Comparison of ENCODE assay signal across 8 cellular contexts in genomic region chr7:138738551-138739335, GRCh38. TPM values are rescaled to one million over a fixed set of nuclear protein-coding genes. Genes with fewer than 3 reads are reported as not detected.
DNase-seq lines count a peak whose midpoint lies in the region; TF ChIP-seq lines count a peak whose summit lies in the region.

No MANE protein-coding gene starts in this region.

- no peaks in the 10 kb centered on the region for H3K4me1 ChIP-seq in DOHH2 (ENCODE audit: control insufficient read depth, low read length)
- H3K4me1 ChIP-seq in GM23248 (ENCODE audit: insufficient read depth) = no peaks in the 10 kb centered on the region
- H3K4me1 ChIP-seq in neuronal stem cell (ENCODE audit: control insufficient read depth in 2 of 2, insufficient read depth in 1 of 2, low read depth in 1 of 2, low read length in 2 of 2) = peaks cover 0 to 2% of the 10 kb centered on the region in 2 donors

- H3K4me2 ChIP-seq in DOHH2 (ENCODE audit: low read length) (no peak overlapping the region), GM23248 (ENCODE audit: unreplicated experiment) (no peak overlapping the region), neuronal stem cell (ENCODE audit: insufficient read depth, low read length, poor library complexity, severe bottlenecking) (no peak overlapping the region)

- H3K9me3 ChIP-seq in DOHH2 (ENCODE audit: control insufficient read depth, insufficient read depth, low read length) = no peaks in the 10 kb centered on the region
- no peaks in the 10 kb centered on the region for H3K9me3 ChIP-seq in GM23248 (ENCODE audit: low read depth)
- peaks cover 0 to 3% of the 10 kb centered on the region in 2 donors for H3K9me3 ChIP-seq in neuronal stem cell (replicated peaks in 1 of 2; ENCODE audit: control insufficient read depth in 2 of 2, insufficient read depth in 1 of 2, low read depth in 1 of 2, low read length in 2 of 2)

- no peak overlapping the region for H4K91ac ChIP-seq in neuronal stem cell (ENCODE audit: low read depth, low read length, poor library complexity)

- in situ Hi-C loops in GM23248 (cut with MboI) = loop anchor here (25.0 kb wide), 3 partner anchors 576 to 1126 kb away; no protein-coding TSS in a partner anchor

- no peaks in the 10 kb centered on the region for H3K79me1 ChIP-seq in neuronal stem cell (ENCODE audit: low read depth, low read length)

- no peak overlapping the region for H2BK15ac ChIP-seq in neuronal stem cell (ENCODE audit: low read length)

- H3F3A ChIP-seq in DOHH2 (ENCODE audit: control insufficient read depth, insufficient read depth) = no peaks in the 10 kb centered on the region
- no peaks in the 10 kb centered on the region for H3F3A ChIP-seq in GM23248 (ENCODE audit: insufficient read depth)

- peak; percentile 99 for TF ChIP-seq CTCF in DOHH2 (IDR thresholded peaks at IDR 0.05; ENCODE audit: low read depth, low read length, poor library complexity, severe bottlenecking)
- peak; percentile 97 for TF ChIP-seq CTCF in fibroblast of the aortic adventitia (IDR thresholded peaks at IDR 0.05; ENCODE audit: insufficient read depth, low read length)

- H3K27me3 ChIP-seq in DOHH2 (ENCODE audit: control insufficient read depth, low read length) (no peaks in the 10 kb centered on the region), GM23248 (replicated peaks; ENCODE audit: insufficient read depth) (peaks cover 4% of the 10 kb centered on the region; the same call in 1 of the 2 replicates), neuronal stem cell (ENCODE audit: control insufficient read depth in 3 of 3, insufficient read depth in 3 of 3, low read depth in 1 of 3, low read length in 3 of 3) (no peaks in the 10 kb centered on the region)

- no peak overlapping the region for H4K8ac ChIP-seq in neuronal stem cell (ENCODE audit: low read depth, low read length)

- H2BK5ac ChIP-seq in neuronal stem cell (ENCODE audit: low read length) = no peak overlapping the region

- H3K4ac ChIP-seq in neuronal stem cell (ENCODE audit: low read length) = no peak overlapping the region

- no peak overlapping the region for H3K18ac ChIP-seq in neuronal stem cell (ENCODE audit: low read length)

- H3K36me3 ChIP-seq in DOHH2 (ENCODE audit: control insufficient read depth, low read length) = no peaks in the 10 kb centered on the region
- H3K36me3 ChIP-seq in GM23248 (ENCODE audit: low read depth) = no peaks in the 10 kb centered on the region
- no peaks in the 10 kb centered on the region for H3K36me3 ChIP-seq in neuronal stem cell (replicated peaks in 1 of 2; ENCODE audit: control insufficient read depth in 2 of 2, insufficient read depth in 2 of 2, low read length in 2 of 2)

- no peak overlapping the region for H3K14ac ChIP-seq in neuronal stem cell (ENCODE audit: low read length)

- no peaks in the 10 kb centered on the region for H3K79me2 ChIP-seq in DOHH2 (ENCODE audit: control insufficient read depth, low read length)
- no peaks in the 10 kb centered on the region for H3K79me2 ChIP-seq in GM23248 (ENCODE audit: insufficient read depth)

- no peak overlapping the region for H2BK12ac ChIP-seq in neuronal stem cell (ENCODE audit: low read length)

- DNase-seq in GM23248 (peak; percentile 82), M059J (ENCODE audit: low read depth) (peak; percentile 82), RKO (ENCODE audit: low spot score) (peak; percentile 88), activated T-helper 1 cell treated with Interleukin-2 at 50 U/mL for 16 hours (ENCODE audit: low read depth) (peak; percentile 71), fibroblast of the aortic adventitia (ENCODE audit: low read depth) (peak; percentile 91), neuronal stem cell (ENCODE audit: low spot score) (peak; percentile 77), superior temporal gyrus (ENCODE audit: extremely low spot score) (peak; percentile 98)

- no peaks in the 10 kb centered on the region for H3K9me2 ChIP-seq in DOHH2 (replicated peaks; ENCODE audit: control insufficient read depth, low read length)
- H3K9me2 ChIP-seq in GM23248 (ENCODE audit: insufficient read depth) = no peaks in the 10 kb centered on the region

- no peak overlapping the region for H2AK5ac ChIP-seq in neuronal stem cell (ENCODE audit: low read depth, low read length)

- WGBS in GM23248 (ENCODE audit: low coverage in 1 of 2, low lambda C conversion rate in 2 of 2, missing lambda C conversion rate in 2 of 2), 2 experiments = 22 to 23% methylated on average over 14 of the region's 14 CpGs
- WGBS in neuronal stem cell (ENCODE audit: extremely low coverage in 2 of 2, insufficient read length in 2 of 2, insufficient replicate concordance in 1 of 2), 2 donors = no CpG with 5 or more reads among the region's 14 CpGs

- H2BK120ac ChIP-seq in neuronal stem cell (ENCODE audit: low read depth, low read length) = no peak overlapping the region

- H3K27ac ChIP-seq in DOHH2 (ENCODE audit: low read depth, low read length) = no peak overlapping the region
- no peak overlapping the region for H3K27ac ChIP-seq in GM23248
- H3K27ac ChIP-seq in neuronal stem cell (replicated peaks; ENCODE audit: low read length) = no peak overlapping the region

- H3K4me3 ChIP-seq in DOHH2 (ENCODE audit: low read length) (no peak overlapping the region), GM23248 (no peak overlapping the region), fibroblast of the aortic adventitia (ENCODE audit: low read depth, low read length) (no peak overlapping the region), neuronal stem cell (ENCODE audit: low read length in 2 of 2) (no peak overlapping the region)

- H3K23ac ChIP-seq in neuronal stem cell (ENCODE audit: low read depth, low read length, poor library complexity) = no peak overlapping the region

- H3K9ac ChIP-seq in GM23248 (no peak overlapping the region), neuronal stem cell (ENCODE audit: low read depth, low read length, poor library complexity) (no peak overlapping the region)

- H2AFZ ChIP-seq in GM23248 = peak overlapping the region; percentile 51
- H2AFZ ChIP-seq in neuronal stem cell (ENCODE audit: low read length) = peak overlapping the region; percentile 75

- H4K20me1 ChIP-seq in DOHH2 (ENCODE audit: control insufficient read depth, insufficient read depth, low read depth, low read length) (no peaks in the 10 kb centered on the region), GM23248 (ENCODE audit: insufficient read depth) (no peaks in the 10 kb centered on the region)

RNA-seq across cellular contexts. Expression of gene SVOPL, which starts 37.6 kb away (rescaled TPM):
- not detected in 2 replicates for total RNA-seq in GM23248 (2014; rRNA removed; shearing (Covaris generic))
- polyA plus RNA-seq in GM23248 (2016; fragmentation: Nextera tagmentation; extraction: Ambion mirVana) = not detected in 2 replicates
- total RNA-seq in M059J (2014; rRNA removed; shearing (Covaris generic)) = not detected in 2 replicates
- total RNA-seq in fibroblast of the aortic adventitia (ENCODE audit: low replicate concordance) = not detected in 2 replicates
- 0.38 TPM for polyA plus RNA-seq in neuronal stem cell (2013, experiment 1 of 2)
- 0.24 TPM for polyA plus RNA-seq in neuronal stem cell (2013, experiment 2 of 2)

RNA-seq across cellular contexts. Expression of gene TMEM213, which starts 59.1 kb away (rescaled TPM):
- total RNA-seq in GM23248 (2014; rRNA removed; shearing (Covaris generic)) = not detected in 2 replicates
- not detected in 2 replicates for polyA plus RNA-seq in GM23248 (2016; fragmentation: Nextera tagmentation; extraction: Ambion mirVana)
- total RNA-seq in M059J (2014; rRNA removed; shearing (Covaris generic)) = not detected in 2 replicates
- total RNA-seq in fibroblast of the aortic adventitia (ENCODE audit: low replicate concordance) = 0.33 TPM in 1 of 2 replicates, not detected in the other
- polyA plus RNA-seq in neuronal stem cell (2013, experiment 1 of 2) = not detected
- not detected for polyA plus RNA-seq in neuronal stem cell (2013, experiment 2 of 2)

RNA-seq across cellular contexts. Expression of gene ATP6V0A4, which starts 59.3 kb away (rescaled TPM):
- 0.43 and 1.4 TPM in 2 replicates for total RNA-seq in GM23248 (2014; rRNA removed; shearing (Covaris generic))
- polyA plus RNA-seq in GM23248 (2016; fragmentation: Nextera tagmentation; extraction: Ambion mirVana) = 0.35 and 0.43 TPM in 2 replicates
- 0.20 and 0.91 TPM in 2 replicates for total RNA-seq in M059J (2014; rRNA removed; shearing (Covaris generic))
- total RNA-seq in fibroblast of the aortic adventitia (ENCODE audit: low replicate concordance) = not detected in 2 replicates
- polyA plus RNA-seq in neuronal stem cell (2013, experiment 1 of 2) = 0.04 TPM
- polyA plus RNA-seq in neuronal stem cell (2013, experiment 2 of 2) = 0.08 TPM
